In the genomic region with DNA sequence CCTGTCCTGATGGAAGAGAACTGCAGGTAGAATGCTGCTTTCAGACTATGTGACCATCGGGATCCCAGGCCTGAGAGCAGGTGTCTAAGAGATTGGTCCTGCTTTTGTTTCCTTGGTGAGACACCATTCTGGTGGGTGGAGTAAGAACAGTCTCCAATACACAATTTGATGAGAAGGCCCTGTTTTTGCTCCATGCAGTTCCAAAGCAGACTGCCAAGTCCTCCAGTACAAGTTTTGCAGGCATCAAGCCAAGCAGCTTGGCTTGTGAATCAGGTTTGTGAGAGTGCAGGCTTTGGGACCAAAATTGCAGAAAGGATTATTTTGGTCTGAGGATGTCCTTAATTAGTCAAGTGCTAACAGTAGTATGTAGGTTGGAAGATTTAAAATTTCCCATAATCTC, we compare ENCODE assay signal across 11 cellular contexts.
DNase-seq lines count a peak whose midpoint lies in the region; ATAC-seq and TF ChIP-seq lines count a peak whose summit lies in the region.
"Had no signal": no experiment of that assay in that cellular context is flagged by ENCODE, and none has a peak within 500 bp of the region (broad histone marks: within the 10 kb centered on the region; RNA-seq: fewer than 3 reads in every experiment).

No MANE protein-coding gene starts in this region.

- H3K4me1 ChIP-seq in thyroid gland, result peaks cover 0 to 11% of the 10 kb centered on the region in 2 donors

- H3K4me1 Mint-ChIP-seq in memory B cell, result peaks cover 20% of the 10 kb centered on the region

- H3K9me3 Mint-ChIP-seq in memory B cell, result no peaks in the 10 kb centered on the region
- H3K9me3 Mint-ChIP-seq: H9 had no signal

- 18 to 22% methylated on average over 1 of the region's 1 CpG for WGBS in thyroid gland, 2 donors

- no peak overlapping the region for H3K4me3 Mint-ChIP-seq in memory B cell
- H3K4me3 Mint-ChIP-seq: H9 had no signal

- no peak overlapping the region for H3K4me3 ChIP-seq in choroid plexus epithelial cell (ENCODE audit: low read depth, low read length)
- H3K4me3 ChIP-seq in thyroid gland (replicated peaks in 1 of 3), result no peak overlapping the region

- H3K9me3 ChIP-seq in thyroid gland, result no peaks in the 10 kb centered on the region

- peaks cover 16% of the 10 kb centered on the region for H3K36me3 Mint-ChIP-seq in memory B cell

- TF ChIP-seq CTCF in choroid plexus epithelial cell (conservative IDR thresholded peaks at IDR 0.05; ENCODE audit: low read depth, low read length) (no peak), thyroid gland (IDR thresholded peaks at IDR 0.05) (no peak)

- intact Hi-C loops in thyroid gland (cut with DNase I), result no loop called here

- peak; percentile 44 for DNase-seq in NCI-H748 (lab: John Stamatoyannopoulos, UW; ENCODE audit: unreplicated experiment)
- DNase-seq in NCI-H748 treated with DMSO at 0.1 percent for 48 hours (lab: John Stamatoyannopoulos, UW), result no peak
- peak; percentile 79 for DNase-seq in choroid plexus epithelial cell (ENCODE audit: low read depth)
- no peak for DNase-seq in memory B cell (ENCODE audit: low spot score in 2 of 2)
- peak; percentile 84 to 90 for DNase-seq in thyroid gland
- DNase-seq in activated CD4-positive, alpha-beta T cell treated with anti-CD3 and anti-CD28 coated beads, Interleukin-2, amount 50 U/mL, for 48 hours, result no peak
- DNase-seq in NCI-H526 (lab: John Stamatoyannopoulos, UW), result no peak
- DNase-seq: activated naive CD4-positive, alpha-beta T cell treated with Interleukin-2 at 50 U/mL for 16 hours; H9; NCI-H510A had no signal

- H3K27ac ChIP-seq in thyroid gland, result peak overlapping the region in 1 of 3 donors; percentile 5

- H3K27ac Mint-ChIP-seq in memory B cell, result peak overlapping the region; percentile 28

- no peaks in the 10 kb centered on the region for H3K27me3 ChIP-seq in thyroid gland

- no peaks in the 10 kb centered on the region for H3K27me3 Mint-ChIP-seq in memory B cell

- no peaks in the 10 kb centered on the region for H3K36me3 ChIP-seq in thyroid gland

- no peak for ATAC-seq in memory B cell (ENCODE audit: low read depth)
- no peak for ATAC-seq in HG03354 (IDR thresholded peaks at IDR 0.05; ENCODE audit: poor library complexity, severe bottlenecking, unreplicated experiment)

- no peak for TF ChIP-seq POLR2A in thyroid gland (IDR thresholded peaks at IDR 0.05)

Comparison
In these comparisons a context has a peak if more than half of its experiments do, and no peak if none do; other contexts are left out.
1. DNase-seq: peak in NCI-H748 (single experiment), choroid plexus epithelial cell (single experiment) and thyroid gland (2 of 2); none in NCI-H748 treated with DMSO at 0.1 percent for 48 hours (single experiment), memory B cell (0 of 2), activated CD4-positive, alpha-beta T cell treated with anti-CD3 and anti-CD28 coated beads, Interleukin-2, amount 50 U/mL, for 48 hours (0 of 2) and NCI-H526 (0 of 2).